Comparison of ENCODE assay signal across 2 cellular contexts in the genomic region with DNA sequence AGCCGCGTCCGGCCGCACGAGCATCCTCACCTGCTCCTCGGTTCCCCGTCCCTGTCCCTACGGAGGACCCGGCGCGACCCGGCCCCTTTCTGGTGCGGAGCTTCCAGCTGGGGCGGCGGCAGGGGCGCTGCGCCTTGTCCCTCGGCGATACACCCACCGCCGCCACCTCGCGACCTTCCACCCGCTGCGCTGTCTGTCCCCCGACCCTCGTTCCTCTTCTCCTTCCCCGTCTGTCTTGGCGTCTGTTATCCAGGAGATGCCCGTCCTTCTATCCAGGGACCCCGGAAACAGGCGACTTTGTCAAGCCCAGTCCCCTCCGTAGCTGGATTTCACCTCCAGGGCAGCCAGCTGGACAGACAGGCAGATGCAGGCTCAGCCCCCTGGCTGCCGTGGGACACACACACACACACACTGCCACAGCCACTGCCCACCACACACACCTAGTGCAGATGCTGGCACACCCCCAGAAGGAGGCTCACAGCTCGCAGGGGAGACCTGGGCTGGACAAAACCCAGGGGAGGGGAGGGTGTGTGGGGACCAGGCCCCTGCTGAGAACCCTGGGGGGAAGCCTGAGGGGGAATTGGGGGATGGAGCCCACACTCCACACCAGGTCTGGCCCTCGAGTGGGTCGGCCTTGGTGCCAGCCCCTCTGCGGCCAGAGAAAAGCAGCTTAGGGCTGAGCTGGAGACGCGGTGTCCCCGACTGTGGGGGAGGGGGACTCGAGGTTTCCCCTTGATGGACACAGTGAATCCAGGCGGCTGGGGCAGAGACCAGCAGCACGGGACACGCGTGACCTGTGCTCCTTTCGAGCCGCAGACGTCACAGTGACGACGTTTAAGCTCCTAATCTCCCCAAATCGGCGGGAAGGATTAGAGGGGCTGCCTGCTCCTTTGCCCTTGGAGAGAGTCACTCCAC.
TF ChIP-seq lines count a peak whose summit lies in the region.

No MANE protein-coding gene starts in this region.

TF ChIP-seq in IMR-90, 13 proteins besides CTCF, POLR2A, EP300 and RAD21:
- TF ChIP-seq MXI1 (IDR thresholded peaks at IDR 0.05; ENCODE audit: borderline replicate concordance, low read depth, low read length) (no peak), RCOR1 (IDR thresholded peaks at IDR 0.05; ENCODE audit: insufficient replicate concordance, low read length) (no peak)
TF ChIP-seq in IMR-90: peak in this region for 0.

TF ChIP-seq in H1, 55 proteins besides CTCF, POLR2A, EP300 and RAD21:
- TF ChIP-seq CREB1 (IDR thresholded peaks at IDR 0.05) = peak; percentile 52; the same call in 1 of the 2 replicates
- no peak for TF ChIP-seq CHD2 (IDR thresholded peaks at IDR 0.05; ENCODE audit: low read length)
- TF ChIP-seq, protein P1, sequence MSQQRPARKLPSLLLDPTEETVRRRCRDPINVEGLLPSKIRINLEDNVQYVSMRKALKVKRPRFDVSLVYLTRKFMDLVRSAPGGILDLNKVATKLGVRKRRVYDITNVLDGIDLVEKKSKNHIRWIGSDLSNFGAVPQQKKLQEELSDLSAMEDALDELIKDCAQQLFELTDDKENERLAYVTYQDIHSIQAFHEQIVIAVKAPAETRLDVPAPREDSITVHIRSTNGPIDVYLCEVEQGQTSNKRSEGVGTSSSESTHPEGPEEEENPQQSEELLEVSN (IDR thresholded peaks at IDR 0.05) = peak; percentile 76
- TF ChIP-seq POLR2AphosphoS5 (IDR thresholded peaks at IDR 0.05; ENCODE audit: low read depth, low read length) = peak; percentile 30; the same call in 1 of the 2 replicates
- TF ChIP-seq, protein P2, sequence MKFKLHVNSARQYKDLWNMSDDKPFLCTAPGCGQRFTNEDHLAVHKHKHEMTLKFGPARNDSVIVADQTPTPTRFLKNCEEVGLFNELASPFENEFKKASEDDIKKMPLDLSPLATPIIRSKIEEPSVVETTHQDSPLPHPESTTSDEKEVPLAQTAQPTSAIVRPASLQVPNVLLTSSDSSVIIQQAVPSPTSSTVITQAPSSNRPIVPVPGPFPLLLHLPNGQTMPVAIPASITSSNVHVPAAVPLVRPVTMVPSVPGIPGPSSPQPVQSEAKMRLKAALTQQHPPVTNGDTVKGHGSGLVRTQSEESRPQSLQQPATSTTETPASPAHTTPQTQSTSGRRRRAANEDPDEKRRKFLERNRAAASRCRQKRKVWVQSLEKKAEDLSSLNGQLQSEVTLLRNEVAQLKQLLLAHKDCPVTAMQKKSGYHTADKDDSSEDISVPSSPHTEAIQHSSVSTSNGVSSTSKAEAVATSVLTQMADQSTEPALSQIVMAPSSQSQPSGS (IDR thresholded peaks at IDR 0.05; ENCODE audit: low read length) = 0 out of 2 replicates have a peak, but pooled peaks have one; percentile 1
- no peak for TF ChIP-seq CBX5 (IDR thresholded peaks at IDR 0.05; ENCODE audit: low read depth, low read length)
- TF ChIP-seq SUZ12 (IDR thresholded peaks at IDR 0.05; ENCODE audit: low read length) = peak; percentile 66
- TF ChIP-seq EZH2 (IDR thresholded peaks at IDR 0.05; ENCODE audit: low read depth, low read length, severe bottlenecking) = peak; percentile 64
- peak; percentile 34 for TF ChIP-seq RNF2 (IDR thresholded peaks at IDR 0.05; ENCODE audit: borderline replicate concordance, low read depth, low read length, missing control alignments, poor library complexity, severe bottlenecking)
